17 cellular contexts compared by ENCODE assay signal in the genomic region with DNA sequence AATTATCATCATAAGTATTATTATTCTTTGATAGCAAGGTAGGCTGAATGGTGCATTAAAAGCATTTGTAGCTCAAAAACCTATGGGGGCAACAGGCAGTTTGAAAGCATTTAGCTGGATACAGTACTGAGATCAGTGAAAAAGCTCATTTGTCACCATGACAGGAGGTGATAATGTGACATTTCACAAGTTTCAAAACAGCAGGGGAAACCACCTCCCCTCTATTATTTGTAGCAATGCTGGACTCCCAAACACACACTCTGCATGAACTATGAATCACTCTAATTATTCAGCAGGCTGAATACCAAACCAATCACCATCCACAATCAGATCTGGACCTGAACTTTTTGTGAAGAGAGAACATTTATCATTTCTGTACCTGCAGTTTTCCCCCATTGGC.
A peak's percentile ranks its signal among the peaks of the same experiment; 100 is the strongest.
DNase-seq lines count a peak whose midpoint lies in the region; ATAC-seq and TF ChIP-seq lines count a peak whose summit lies in the region.
"Had no signal": no experiment of that assay in that cellular context is flagged by ENCODE, and none has a peak within 500 bp of the region (broad histone marks: within the 10 kb centered on the region; RNA-seq: fewer than 3 reads in every experiment).

No MANE protein-coding gene starts in this region.

- H3K27me3 ChIP-seq in GM06990 (replicated peaks; ENCODE audit: control insufficient read depth, insufficient read depth, low read length) (no peaks in the 10 kb centered on the region), upper lobe of left lung (no peaks in the 10 kb centered on the region)
- H3K27me3 ChIP-seq: BE2C, SJSA1 had no signal

- H3K4me1 ChIP-seq in upper lobe of left lung: no peaks in the 10 kb centered on the region
- H3K4me1 ChIP-seq: BE2C, SJSA1 had no signal

- TF ChIP-seq CTCF in GM06990 (IDR thresholded peaks at IDR 0.05; ENCODE audit: insufficient read depth, low read length, poor library complexity, severe bottlenecking): no peak
- no peak for TF ChIP-seq CTCF in upper lobe of left lung (IDR thresholded peaks at IDR 0.05)

- ATAC-seq in GM18867 (IDR thresholded peaks at IDR 0.05; ENCODE audit: unreplicated experiment) (peak; percentile 85), upper lobe of left lung (ENCODE audit: low FRiP score in 2 of 2) (no peak), GM18861 (IDR thresholded peaks at IDR 0.05; ENCODE audit: unreplicated experiment) (no peak), HG02759 (IDR thresholded peaks at IDR 0.05; ENCODE audit: unreplicated experiment) (no peak)
- ATAC-seq: mucosa of descending colon had no signal

- no peaks in the 10 kb centered on the region for H3K9me3 ChIP-seq in upper lobe of left lung
- H3K9me3 ChIP-seq: BE2C, mucosa of descending colon, SJSA1 had no signal

- DNase-seq in GM06990 (ENCODE audit: extremely low read depth, insufficient read length) (peak; percentile 29), NCI-H1417 (lab: John Stamatoyannopoulos, UW) (peak in 2 of 3 experiments; percentile 46 to 88), kidney tubule cell (ENCODE audit: low spot score) (peak; percentile 59), upper lobe of left lung (no peak)
- DNase-seq: activated CD4-positive, alpha-beta T cell treated with anti-CD3 and anti-CD28 coated beads, Interleukin-2, amount 50 U/mL, for 4 hours; activated gamma-delta T cell; BE2C; DMS79; hippocampal formation; left cardiac atrium; mucosa of descending colon; NCI-H2171; stimulated activated naive CD4-positive, alpha-beta T cell had no signal

- TF ChIP-seq EP300 in upper lobe of left lung (IDR thresholded peaks at IDR 0.05): no peak

- H3K27ac ChIP-seq in upper lobe of left lung: no peak overlapping the region
- H3K27ac ChIP-seq: SJSA1 had no signal

- H3K4me3 ChIP-seq in GM06990 (replicated peaks; ENCODE audit: low read depth, low read length): no peak overlapping the region
- H3K4me3 ChIP-seq in upper lobe of left lung: no peak overlapping the region
- H3K4me3 ChIP-seq: mucosa of descending colon, SJSA1 had no signal

- no peak for TF ChIP-seq POLR2A in upper lobe of left lung (IDR thresholded peaks at IDR 0.05)

- H3K36me3 ChIP-seq in GM06990 (ENCODE audit: control insufficient read depth, insufficient read depth, low read length) (no peaks in the 10 kb centered on the region), upper lobe of left lung (no peaks in the 10 kb centered on the region)
- H3K36me3 ChIP-seq: BE2C, SJSA1 had no signal

Comparison
In these comparisons a context has a peak if more than half of its experiments do, and no peak if none do; other contexts are left out.
1. DNase-seq: peak in GM06990 (single experiment), NCI-H1417 (2 of 3) and kidney tubule cell (single experiment); none in upper lobe of left lung (0 of 2).